Comparison of ENCODE assay signal across 28 cellular contexts in the genomic region with DNA sequence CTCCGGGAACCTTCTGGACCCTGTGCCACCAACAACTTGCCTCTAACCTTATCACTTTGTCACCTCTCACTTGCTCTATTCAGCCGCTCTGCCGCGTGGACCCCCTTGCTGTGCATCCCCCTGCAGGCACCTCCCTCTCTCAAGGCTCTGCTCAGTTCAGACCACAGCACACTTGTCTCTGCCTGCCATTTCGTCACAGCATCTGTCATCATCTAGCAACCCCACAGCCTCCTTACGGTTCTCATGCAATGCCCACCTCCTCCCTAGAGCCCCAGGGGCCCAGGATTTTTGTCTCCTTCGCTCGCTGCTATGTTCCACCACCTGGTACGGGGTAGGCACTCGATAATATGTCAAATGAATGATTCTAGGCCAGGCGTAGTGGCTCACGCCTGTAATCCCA. TPM values are rescaled to one million over a fixed set of nuclear protein-coding genes. Genes with fewer than 3 reads are reported as not detected.
DNase-seq lines count a peak whose midpoint lies in the region; ATAC-seq and TF ChIP-seq lines count a peak whose summit lies in the region.
"Had no signal": no experiment of that assay in that cellular context is flagged by ENCODE, and none has a peak within 500 bp of the region (broad histone marks: within the 10 kb centered on the region; RNA-seq: fewer than 3 reads in every experiment).

No MANE protein-coding gene starts in this region.

- no peaks in the 10 kb centered on the region for H3K9me3 Mint-ChIP-seq in endodermal cell
- H3K9me3 Mint-ChIP-seq: GM23338 had no signal

- H3K4me3 Mint-ChIP-seq in endodermal cell, result no peak overlapping the region
- H3K4me3 Mint-ChIP-seq: activated CD8-positive, alpha-beta memory T cell treated with anti-CD3 and anti-CD28 coated beads, Interleukin-2, amount 10 ng/mL, durations not matched to agents 7 days and 5 days; GM23338 had no signal

- H3K27ac ChIP-seq in left ventricle myocardium inferior (replicated peaks), result peak overlapping the region; percentile 72
- no peak overlapping the region for H3K27ac ChIP-seq in endodermal cell (ENCODE audit: low read depth, low read length)
- H3K27ac ChIP-seq: C4-2B, SK-N-MC, spleen, upper lobe of left lung had no signal

- intact Hi-C loops in left ventricle myocardium inferior (cut with micrococcal nuclease) (no loop called here), Right ventricle myocardium superior (cut with DNase I) (no loop called here)

- TF ChIP-seq CTCF in left ventricle myocardium inferior (IDR thresholded peaks at IDR 0.05; ENCODE audit: borderline replicate concordance) (no peak), endodermal cell (conservative IDR thresholded peaks at IDR 0.05) (no peak)

- H3K4me1 Mint-ChIP-seq in endodermal cell, result peaks cover 24% of the 10 kb centered on the region

- peak overlapping the region; percentile 27 for H3K27ac Mint-ChIP-seq in endodermal cell
- H3K27ac Mint-ChIP-seq: activated CD8-positive, alpha-beta memory T cell treated with anti-CD3 and anti-CD28 coated beads, Interleukin-2, amount 10 ng/mL, durations not matched to agents 7 days and 5 days had no signal

- H3K9ac ChIP-seq in endodermal cell (ENCODE audit: extremely low read depth, low read length, poor library complexity, severe bottlenecking), result no peak overlapping the region

- H3K4me3 ChIP-seq in left ventricle myocardium inferior (no peak overlapping the region), endodermal cell (ENCODE audit: low read length) (no peak overlapping the region)
- H3K4me3 ChIP-seq: GM23338, lung, SK-N-MC, spleen, upper lobe of left lung had no signal

- 92 to 94% methylated on average over 9 to 12 of the region's 12 CpGs for WGBS in endodermal cell (ENCODE audit: insufficient coverage in 1 of 2, insufficient read length in 1 of 2), 2 experiments

- H3K36me3 Mint-ChIP-seq in endodermal cell (ENCODE audit: low read depth), result peaks cover 40% of the 10 kb centered on the region

- ATAC-seq in Right ventricle myocardium superior (ENCODE audit: poor library complexity) (no peak), GM21381 (IDR thresholded peaks at IDR 0.05; ENCODE audit: unreplicated experiment) (no peak)
- ATAC-seq: activated CD8-positive, alpha-beta memory T cell treated with anti-CD3 and anti-CD28 coated beads, Interleukin-2, amount 10 ng/mL, durations not matched to agents 7 days and 5 days; right cardiac atrium had no signal

- H3K36me3 ChIP-seq in left ventricle myocardium inferior (peaks cover 19% of the 10 kb centered on the region), endodermal cell (ENCODE audit: control insufficient read depth, insufficient read depth, low read length) (peaks cover 44% of the 10 kb centered on the region)

- H3K27me3 ChIP-seq in left ventricle myocardium inferior (ENCODE audit: low read depth) (no peaks in the 10 kb centered on the region), endodermal cell (ENCODE audit: control insufficient read depth, insufficient read depth, low read length, poor library complexity, severe bottlenecking) (no peaks in the 10 kb centered on the region)
- H3K27me3 ChIP-seq: spleen, upper lobe of left lung had no signal

- H3K9me3 ChIP-seq in left ventricle myocardium inferior (replicated peaks) (no peaks in the 10 kb centered on the region), endodermal cell (ENCODE audit: control insufficient read depth, low read length) (no peaks in the 10 kb centered on the region)
- H3K9me3 ChIP-seq: spleen, upper lobe of left lung had no signal

- no peaks in the 10 kb centered on the region for H3K27me3 Mint-ChIP-seq in endodermal cell (ENCODE audit: insufficient read depth)
- H3K27me3 Mint-ChIP-seq: activated CD8-positive, alpha-beta memory T cell treated with anti-CD3 and anti-CD28 coated beads, Interleukin-2, amount 10 ng/mL, durations not matched to agents 7 days and 5 days had no signal

- DNase-seq in left ventricle myocardium inferior (no peak), Right ventricle myocardium superior (no peak), MV-4-11 (lab: John Stamatoyannopoulos, UW) (peak; percentile 20), endodermal cell (no peak), foreskin melanocyte (no peak), NCI-H1694 treated with DMSO at 0.1 percent for 48 hours (lab: John Stamatoyannopoulos, UW) (no peak)
- DNase-seq: activated CD4-positive, alpha-beta T cell treated with anti-CD3 and anti-CD28 coated beads for 4 hours; activated CD8-positive, alpha-beta memory T cell treated with anti-CD3 and anti-CD28 coated beads, Interleukin-2, amount 10 ng/mL, durations not matched to agents 7 days and 5 days; activated naive CD4-positive, alpha-beta T cell treated with anti-CD3 and anti-CD28 coated beads, Interleukin-2, amount 50 U/mL, for 16 hours; amniotic stem cell; effector CD8-positive, alpha-beta T cell; erythroblast; head of caudate nucleus; kidney glomerular epithelial cell; NCI-H1105 treated with DMSO at 0.1 percent for 48 hours; NCI-H2029 treated with DMSO at 0.1 percent for 48 hours; NCI-H345; NCI-H774; RPMI8226; spleen; stimulated activated CD4-positive, alpha-beta T cell treated with anti-CD3 and anti-CD28 coated beads, Interleukin-2, amount 100 ng/mL, for 48 hours; upper lobe of left lung had no signal

- H3K4me1 ChIP-seq in left ventricle myocardium inferior (peaks cover 43% of the 10 kb centered on the region), endodermal cell (ENCODE audit: control insufficient read depth, insufficient read depth, low read length) (peaks cover 4% of the 10 kb centered on the region)

RNA-seq across cellular contexts. Expression of gene HAUS8, which starts 4.8 kb away (rescaled TPM):
- 3.5 TPM for total RNA-seq in left ventricle myocardium inferior
- 4.5 TPM for total RNA-seq in Right ventricle myocardium superior
- total RNA-seq in endodermal cell, result 10 to 100 TPM; 19.4 to 19.9 TPM
- 26.3 TPM for polyA plus RNA-seq in endodermal cell (2013, experiment 1 of 2)
- polyA plus RNA-seq in endodermal cell (2013, experiment 2 of 2), result 17.7 TPM

RNA-seq across cellular contexts. Expression of gene MYO9B, which starts 5.2 kb away (rescaled TPM):
- total RNA-seq in left ventricle myocardium inferior (30.7 TPM), Right ventricle myocardium superior (32.4 TPM), endodermal cell (10 to 100 TPM; 79.4 to 96.8 TPM)
- polyA plus RNA-seq in endodermal cell (2013, experiment 1 of 2), result 92.6 TPM
- polyA plus RNA-seq in endodermal cell (2013, experiment 2 of 2), result 90.7 TPM

RNA-seq across cellular contexts. Expression of gene CPAMD8, which starts 43.8 kb away (rescaled TPM):
- 13.7 TPM for total RNA-seq in left ventricle myocardium inferior
- total RNA-seq in Right ventricle myocardium superior, result 14.1 TPM
- total RNA-seq in endodermal cell, result 10 to 100 TPM; 19.7 to 22.9 TPM
- polyA plus RNA-seq in endodermal cell (2013, experiment 1 of 2), result 15.1 TPM
- polyA plus RNA-seq in endodermal cell (2013, experiment 2 of 2), result 11.6 TPM
